In the genomic region with DNA sequence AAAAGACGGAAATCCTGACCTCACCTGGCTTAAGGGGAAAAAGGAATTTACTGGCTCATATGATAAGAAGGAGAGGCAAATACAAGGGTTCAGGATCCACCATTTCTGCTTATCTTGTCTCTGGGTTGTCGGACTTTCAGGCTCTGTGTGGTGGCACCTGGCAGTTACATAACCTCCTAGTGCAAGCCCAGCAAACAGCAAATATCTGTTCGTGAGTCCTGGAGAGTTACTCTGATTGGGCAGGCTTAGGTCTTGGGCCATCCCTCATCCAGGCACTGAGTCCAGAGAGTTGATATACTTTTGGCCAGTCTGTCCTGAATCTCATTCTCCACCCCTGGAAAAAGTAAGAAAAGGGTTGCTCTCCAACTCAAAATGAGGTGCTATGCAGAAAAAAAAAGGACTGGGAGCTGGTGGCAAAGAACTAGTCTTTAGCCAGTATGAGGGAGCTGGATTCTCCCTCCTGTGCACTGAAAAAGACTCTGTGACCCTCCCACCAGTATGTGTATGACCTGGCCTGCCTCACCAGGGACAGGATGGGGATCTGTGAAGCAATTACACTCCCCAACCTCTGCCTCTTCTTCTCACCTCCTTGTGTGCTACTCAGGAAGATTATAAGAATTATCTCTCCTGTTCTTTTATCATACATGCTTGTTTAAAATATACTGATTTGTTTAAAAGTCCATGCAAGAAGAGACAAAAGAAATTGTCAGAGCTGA, we compare ENCODE assay signal across 13 cellular contexts.
A peak's percentile ranks its signal among the peaks of the same experiment; 100 is the strongest.
DNase-seq lines count a peak whose midpoint lies in the region; ATAC-seq, FAIRE-seq and TF ChIP-seq lines count a peak whose summit lies in the region.
"Had no signal": no experiment of that assay in that cellular context is flagged by ENCODE, and none has a peak within 500 bp of the region (broad histone marks: within the 10 kb centered on the region; RNA-seq: fewer than 3 reads in every experiment).

No MANE protein-coding gene starts in this region.

- no peak for TF ChIP-seq CTCF in GM10248 (IDR thresholded peaks at IDR 0.05; ENCODE audit: control extremely low read depth, extremely low read depth, low read depth, missing control alignments)
- TF ChIP-seq CTCF in neutrophil (IDR thresholded peaks at IDR 0.05) = no peak

- no peaks in the 10 kb centered on the region for H3K9me3 ChIP-seq in neutrophil
- H3K9me3 ChIP-seq: mucosa of descending colon had no signal

- no peak overlapping the region for H3K4me3 ChIP-seq in neutrophil (ENCODE audit: low read depth in 1 of 2, low read length in 1 of 2)
- H3K4me3 ChIP-seq: mucosa of descending colon had no signal

- H3K36me3 ChIP-seq in neutrophil = peaks cover 69% of the 10 kb centered on the region

- H3K4me1 ChIP-seq in neutrophil (ENCODE audit: control insufficient read depth in 1 of 2, insufficient read depth in 1 of 2, low read depth in 1 of 2, low read length in 1 of 2) = peaks cover 10 to 19% of the 10 kb centered on the region in 2 experiments

- H3K27ac ChIP-seq in angular gyrus (ENCODE audit: low read depth, low read length) (peak overlapping the region; percentile 17), neutrophil (peak overlapping the region; percentile 1)
- H3K27ac ChIP-seq: VCaP had no signal

- H3K27me3 ChIP-seq in neutrophil = no peaks in the 10 kb centered on the region

- no peak for TF ChIP-seq POLR2A in H54 (IDR thresholded peaks at IDR 0.05; ENCODE audit: low read depth, low read length)

- DNase-seq in GM10248 (ENCODE audit: extremely low spot score) (peak; percentile 20), H54 (ENCODE audit: insufficient read length, low spot score) (no peak)
- DNase-seq: cerebellar nuclear complex, islet precursor cell, mucosa of descending colon, NCI-H1105 treated with DMSO at 0.1 percent for 48 hours, NCI-H2227 treated with DMSO at 0.1 percent for 48 hours had no signal

- CTCF ChIA-PET in GM10248 (lab: Yijun Ruan, JAX) = interaction anchor here (0.8 to 2.2 kb wide), 4 partner anchors 12 to 44 kb away, joined by 3 to 9 read pairs (median 3); no protein-coding TSS in a partner anchor

- ATAC-seq in GM19463 (IDR thresholded peaks at IDR 0.05; ENCODE audit: unreplicated experiment) = peak; percentile 22
- ATAC-seq in GM18498 (IDR thresholded peaks at IDR 0.05; ENCODE audit: unreplicated experiment) = no peak
- no peak for ATAC-seq in GM18502 (IDR thresholded peaks at IDR 0.05; ENCODE audit: poor library complexity, unreplicated experiment)
- ATAC-seq: mucosa of descending colon had no signal

- no peak for FAIRE-seq in H54 (lab: Jason Lieb, UNC)

- POLR2A ChIA-PET in GM10248 (lab: Yijun Ruan, JAX) = interaction anchor here (0.7 to 1.0 kb wide), 2 partner anchors 11 to 19 kb away, joined by 3 to 5 read pairs; no protein-coding TSS in a partner anchor
